Comparison of ENCODE assay signal across 11 cellular contexts in the genomic region with DNA sequence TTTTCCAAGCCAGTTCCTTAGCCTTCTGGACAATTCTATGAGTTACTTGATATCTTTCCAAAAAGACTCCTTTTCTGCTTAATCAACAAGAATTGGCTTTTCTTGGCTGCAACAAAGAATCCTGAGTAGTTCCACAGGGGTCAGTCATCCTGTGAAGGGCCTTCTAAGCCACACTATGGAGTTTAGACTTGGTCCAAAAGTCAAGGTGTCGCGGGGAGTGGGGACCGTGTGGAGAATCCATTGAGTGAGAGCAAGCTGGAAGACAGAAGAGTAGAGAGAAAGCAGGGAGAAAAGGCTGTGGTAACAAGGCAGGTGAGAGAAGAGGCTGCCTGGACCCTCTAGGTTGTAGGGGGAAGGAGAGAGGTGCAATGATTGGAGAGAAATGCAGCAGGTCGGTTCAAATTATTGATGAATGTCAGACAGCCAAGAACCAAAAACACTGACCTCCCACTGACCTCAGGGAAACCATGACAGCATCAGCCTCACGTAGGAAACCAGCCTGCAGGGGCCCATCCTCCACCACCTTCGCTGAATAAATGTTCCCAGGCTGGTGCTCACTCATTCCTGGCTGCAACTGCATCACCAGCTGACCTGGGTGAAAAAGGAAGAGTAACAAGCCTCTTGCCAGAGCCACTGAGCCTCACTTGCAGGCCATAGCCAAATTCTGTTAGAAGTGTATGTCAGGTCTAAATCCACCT.
"Had no signal": no experiment of that assay in that cellular context is flagged by ENCODE, and none has a peak within 500 bp of the region (broad histone marks: within the 10 kb centered on the region; RNA-seq: fewer than 3 reads in every experiment).

No MANE protein-coding gene starts in this region.

- H3K27ac ChIP-seq: neural progenitor cell, pancreas, SJCRH30 had no signal

- DNase-seq: activated CD8-positive, alpha-beta memory T cell treated with anti-CD3 and anti-CD28 coated beads for 24 hours; activated naive CD4-positive, alpha-beta T cell treated with anti-CD3 and anti-CD28 coated beads for 36 hours; erythroblast; hypothalamus; left cardiac atrium; pancreas; SJCRH30; substantia nigra; trophoblast cell had no signal

- H3K4me2 ChIP-seq: neural progenitor cell, smooth muscle cell had no signal

- H3K9ac ChIP-seq: neural progenitor cell had no signal

- H2AFZ ChIP-seq: neural progenitor cell had no signal

- H3K27me3 ChIP-seq: neural progenitor cell, pancreas, SJCRH30 had no signal

- H3K4me3 ChIP-seq: neural progenitor cell, pancreas, SJCRH30, smooth muscle cell had no signal

- H3K36me3 ChIP-seq: neural progenitor cell, pancreas, SJCRH30 had no signal

- FAIRE-seq: pancreas had no signal

- H3K4me1 ChIP-seq: neural progenitor cell, pancreas, SJCRH30 had no signal

- H3K9me3 ChIP-seq: pancreas, SJCRH30 had no signal
